27 cellular contexts compared by ENCODE assay signal in genomic region chr3:161337311-161337710, GRCh38. TPM values are rescaled to one million over a fixed set of nuclear protein-coding genes. Genes with fewer than 3 reads are reported as not detected.
A peak's percentile ranks its signal among the peaks of the same experiment; 100 is the strongest.
DNase-seq lines count a peak whose midpoint lies in the region; ATAC-seq, FAIRE-seq and TF ChIP-seq lines count a peak whose summit lies in the region.
"Had no signal": no experiment of that assay in that cellular context is flagged by ENCODE, and none has a peak within 500 bp of the region (broad histone marks: within the 10 kb centered on the region; RNA-seq: fewer than 3 reads in every experiment).

No MANE protein-coding gene starts in this region.

- in situ Hi-C loops in KBM-7 (cut with MboI; ENCODE audit: low pct_unique_long_range_greater_than_20kb, low sequenced_read_pairs) = no loop called here

- peak; percentile 32 for FAIRE-seq in A549 (lab: Jason Lieb, UNC)
- FAIRE-seq: GM12892 had no signal

- ATAC-seq in A549 = no peak
- peak; percentile 56 for ATAC-seq in GM18870 (IDR thresholded peaks at IDR 0.05; ENCODE audit: unreplicated experiment)
- ATAC-seq in HG02642 (IDR thresholded peaks at IDR 0.05; ENCODE audit: poor library complexity, unreplicated experiment) = peak; percentile 43
- ATAC-seq in GM21381 (IDR thresholded peaks at IDR 0.05; ENCODE audit: unreplicated experiment) = no peak

- H3K9ac ChIP-seq in smooth muscle cell (ENCODE audit: low read depth) = no peak overlapping the region

- CTCF ChIA-PET in A549 (lab: Yijun Ruan, JAX) = no interaction called here

- POLR2A ChIA-PET in A549 (lab: Yijun Ruan, JAX) = no interaction called here

- H3K27ac ChIP-seq in A549 (no peak overlapping the region), smooth muscle cell (ENCODE audit: low read depth) (no peak overlapping the region)
- H3K27ac ChIP-seq: C4-2B had no signal

- no peaks in the 10 kb centered on the region for H3F3A ChIP-seq in smooth muscle cell (ENCODE audit: low read depth)

- H3K79me2 ChIP-seq in smooth muscle cell (ENCODE audit: low read depth) = no peaks in the 10 kb centered on the region

- H3K9me3 ChIP-seq in A549 (no peaks in the 10 kb centered on the region), smooth muscle cell (replicated peaks; ENCODE audit: low read depth) (no peaks in the 10 kb centered on the region)

- TF ChIP-seq RAD21 in A549 (conservative IDR thresholded peaks at IDR 0.05 in 1 of 2, IDR thresholded peaks at IDR 0.05 in 1 of 2) = no peak

- no peaks in the 10 kb centered on the region for H4K20me1 ChIP-seq in smooth muscle cell (ENCODE audit: low read depth)

- H3K4me1 ChIP-seq in A549 = peaks cover 6% of the 10 kb centered on the region; the same call in 2 of the 3 replicates
- no peaks in the 10 kb centered on the region for H3K4me1 ChIP-seq in smooth muscle cell (ENCODE audit: low read depth)

- TF ChIP-seq CTCF in A549 (IDR thresholded peaks at IDR 0.05) = no peak
- no peak for TF ChIP-seq CTCF in smooth muscle cell (IDR thresholded peaks at IDR 0.05; ENCODE audit: borderline replicate concordance, insufficient read depth, poor library complexity, severe bottlenecking)

- H3K4me2 ChIP-seq in A549 (no peak overlapping the region), smooth muscle cell (no peak overlapping the region)

- H3K4me3 ChIP-seq in A549 = no peak overlapping the region
- no peak overlapping the region for H3K4me3 ChIP-seq in smooth muscle cell

- no peak for TF ChIP-seq POLR2A in A549 (IDR thresholded peaks at IDR 0.05; ENCODE audit: low read length)

- DNase-seq in A549 (ENCODE audit: low read depth in 1 of 2, low spot score in 1 of 2) = no peak
- peak; percentile 28 to 57 for DNase-seq in NCI-H526 (lab: John Stamatoyannopoulos, UW)
- DNase-seq in KBM-7 = no peak
- no peak for DNase-seq in NCI-H1417 treated with DMSO at 0.1 percent for 48 hours (lab: John Stamatoyannopoulos, UW)
- no peak for DNase-seq in smooth muscle cell (lab: John Stamatoyannopoulos, UW; ENCODE audit: unreplicated experiment)
- DNase-seq: 8988T; Calu3; CD8-positive, alpha-beta memory T cell; DMS153; H7; NCI-H1092 treated with DMSO at 0.1 percent for 48 hours; NCI-H146; NCI-H2081; NCI-H2171; NCI-H524 treated with DMSO at 0.1 percent for 48 hours; PC-3; Right ventricle myocardium superior; T1000 had no signal

- no peak overlapping the region for H2AFZ ChIP-seq in smooth muscle cell (ENCODE audit: low read depth)

- no peaks in the 10 kb centered on the region for H3K36me3 ChIP-seq in smooth muscle cell (ENCODE audit: low read depth)

- TF ChIP-seq EP300 in A549 (IDR thresholded peaks at IDR 0.05) = no peak

- no peaks in the 10 kb centered on the region for H3K27me3 ChIP-seq in smooth muscle cell (ENCODE audit: low read depth)

TF ChIP-seq in A549, 52 proteins besides CTCF, POLR2A, EP300 and RAD21:
- TF ChIP-seq MAZ (IDR thresholded peaks at IDR 0.05; ENCODE audit: borderline replicate concordance, low read depth, low read length) (no peak), KDM5A (IDR thresholded peaks at IDR 0.05) (no peak), EHF (CRISPR knock-in tag; IDR thresholded peaks at IDR 0.05) (no peak), ZC3H11A (IDR thresholded peaks at IDR 0.05) (no peak), RARB (CRISPR knock-in tag; IDR thresholded peaks at IDR 0.05) (no peak), HOXA7 (CRISPR knock-in tag; IDR thresholded peaks at IDR 0.05) (no peak), SMC3 (IDR thresholded peaks at IDR 0.05) (no peak)
- TF ChIP-seq, protein P1, sequence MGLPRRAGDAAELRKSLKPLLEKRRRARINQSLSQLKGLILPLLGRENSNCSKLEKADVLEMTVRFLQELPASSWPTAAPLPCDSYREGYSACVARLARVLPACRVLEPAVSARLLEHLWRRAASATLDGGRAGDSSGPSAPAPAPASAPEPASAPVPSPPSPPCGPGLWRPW (IDR thresholded peaks at IDR 0.05) = no peak
TF ChIP-seq in A549: peak in this region for 0.

RNA-seq across cellular contexts. Expression of gene SPTSSB, which starts 34.0 kb away (rescaled TPM):
- 0.43 TPM in 1 of 2 replicates, not detected in the other for polyA plus RNA-seq in A549 (2011; rRNA removed)
- not detected in 2 replicates for polyA plus RNA-seq in A549 (2012; cell fraction: cytosol; rRNA removed)
- polyA plus RNA-seq in A549 (2012; cell fraction: nucleus; rRNA removed) = not detected in 2 replicates
- polyA plus RNA-seq in A549 (2017; fragmentation: RNase III; extraction: RNeasy Plus Mini Kit Qiagen cat#74134 plus additional on column Dnase treatment) = 0.06 to 0.07 TPM in 2 of 3 replicates, not detected in the other
- not detected in 2 replicates for polyA minus RNA-seq in A549 (2011; rRNA and poly(A)+ RNA removed)
- 0.94 and 1.0 TPM in 2 replicates for total RNA-seq in smooth muscle cell
- 0.41 TPM in 1 of 2 replicates, not detected in the other for polyA plus RNA-seq in smooth muscle cell
- total RNA-seq: CD8-positive, alpha-beta memory T cell; G401; Right ventricle myocardium superior; RPMI7951; SK-MEL-5; T-helper 1 cell treated with Interleukin-12 subunit alpha and Interleukin-12 subunit beta and Interleukin-4 antibody, amounts not matched to agents 30 ng/mL and 1 ng/mL, for 36 hours had no signal

Comparison
In these comparisons a context has a peak if more than half of its experiments do, and no peak if none do; other contexts are left out.
1. ATAC-seq: peak in GM18870 (single experiment) and HG02642 (single experiment); none in A549 (0 of 2) and GM21381 (single experiment).
2. DNase-seq: peak in NCI-H526 (2 of 2); none in A549 (0 of 2), KBM-7 (single experiment), NCI-H1417 treated with DMSO at 0.1 percent for 48 hours (single experiment) and smooth muscle cell (single experiment).